1 cellular context compared by ENCODE assay signal in the genomic region with DNA sequence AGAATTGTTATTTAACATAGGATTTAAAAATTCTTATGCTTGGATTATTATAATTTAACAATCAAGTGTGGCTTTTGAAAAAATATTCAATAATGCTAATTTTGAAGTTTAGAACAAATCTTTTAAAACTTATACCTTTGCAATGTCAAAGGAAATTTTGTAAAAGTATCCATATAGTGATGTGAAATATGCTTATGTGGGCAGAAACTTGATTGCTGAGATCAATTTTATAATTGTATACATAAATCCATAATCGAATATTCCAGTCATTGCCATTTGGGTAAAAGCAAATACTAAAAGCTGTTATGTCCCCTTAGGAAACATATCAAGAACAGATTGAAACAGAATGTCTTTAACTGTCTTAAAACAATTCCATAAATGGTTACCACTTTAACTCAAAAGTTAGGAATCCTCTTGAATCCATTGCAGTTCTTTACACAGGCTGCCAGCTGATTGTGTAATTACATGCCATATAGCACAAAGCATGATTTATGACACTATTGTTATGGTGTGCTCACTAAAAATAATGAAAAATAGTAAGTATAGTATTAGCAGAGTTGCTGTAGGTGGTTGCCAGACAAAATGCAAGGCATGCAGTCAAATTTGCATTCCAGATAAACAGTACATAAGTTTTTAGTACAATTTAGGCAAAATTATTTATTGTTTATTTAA.
TF ChIP-seq lines count a peak whose summit lies in the region.

No MANE protein-coding gene starts in this region.

TF ChIP-seq in HEK293T, 16 proteins besides CTCF, POLR2A, EP300 and RAD21:
- TF ChIP-seq ARNT (IDR thresholded peaks at IDR 0.05) (no peak), PKNOX1 (IDR thresholded peaks at IDR 0.05) (peak; percentile 12; the same call in 1 of the 2 replicates)
